In genomic region chr17:71203953-71204352, GRCh38 we compare ENCODE assay signal across 15 cellular contexts.
DNase-seq lines count a peak whose midpoint lies in the region; FAIRE-seq and TF ChIP-seq lines count a peak whose summit lies in the region.
"Had no signal": no experiment of that assay in that cellular context is flagged by ENCODE, and none has a peak within 500 bp of the region (broad histone marks: within the 10 kb centered on the region; RNA-seq: fewer than 3 reads in every experiment).

No MANE protein-coding gene starts in this region.

- dilution Hi-C loops in mammary epithelial cell (cut with HindIII; ENCODE audit: low sequenced_read_pairs): no loop called here

- H3K36me3 ChIP-seq in mammary epithelial cell (ENCODE audit: insufficient read depth, low read length) (no peaks in the 10 kb centered on the region), HAP-1 (replicated peaks) (no peaks in the 10 kb centered on the region)
- H3K36me3 ChIP-seq: Peyer's patch had no signal

- no peak for FAIRE-seq in GM19239 (lab: Jason Lieb, UNC)
- FAIRE-seq: HepG2 had no signal

- no peak overlapping the region for H3K9ac ChIP-seq in mammary epithelial cell (ENCODE audit: insufficient read depth, low read length)

- H3K4me1 ChIP-seq in mammary epithelial cell (ENCODE audit: insufficient read depth, low read length) (peaks cover 14% of the 10 kb centered on the region), HAP-1 (no peaks in the 10 kb centered on the region)
- H3K4me1 ChIP-seq: Peyer's patch had no signal

- WGBS in mammary epithelial cell (ENCODE audit: low coverage, missing lambda C conversion rate): no CpG with 5 or more reads among the region's 1 CpG

- H4K20me1 ChIP-seq in mammary epithelial cell (ENCODE audit: insufficient read depth, low read length): no peaks in the 10 kb centered on the region

- H3K79me2 ChIP-seq in mammary epithelial cell (ENCODE audit: insufficient read depth, low read length): no peaks in the 10 kb centered on the region

- H2AFZ ChIP-seq in mammary epithelial cell (ENCODE audit: low read depth, low read length): no peak overlapping the region

- no peaks in the 10 kb centered on the region for H3K27me3 ChIP-seq in mammary epithelial cell (ENCODE audit: insufficient read depth, low read length)
- H3K27me3 ChIP-seq in HAP-1 (ENCODE audit: low read depth): no peaks in the 10 kb centered on the region
- H3K27me3 ChIP-seq: Peyer's patch had no signal

- no peak for TF ChIP-seq CTCF in mammary epithelial cell (conservative IDR thresholded peaks at IDR 0.05 in 1 of 2, IDR thresholded peaks at IDR 0.05 in 1 of 2; ENCODE audit: extremely low read depth in 1 of 2, insufficient read depth in 1 of 2, low read depth in 1 of 2, low read length in 2 of 2)

- no peak overlapping the region for H3K4me2 ChIP-seq in mammary epithelial cell (ENCODE audit: insufficient read depth, low read depth, low read length)

- peak; percentile 38 for DNase-seq in EL
- DNase-seq in LHCN-M2 (ENCODE audit: low read depth): peak; percentile 25
- DNase-seq in mammary epithelial cell: peak; percentile 26
- DNase-seq in kidney tubule cell (ENCODE audit: low spot score): peak; percentile 16
- no peak for DNase-seq in H4 (ENCODE audit: low spot score)
- DNase-seq in GM19239 (ENCODE audit: insufficient read length, low spot score): no peak
- no peak for DNase-seq in HAP-1 (ENCODE audit: low spot score in 2 of 2)
- DNase-seq: COR-L47, DMS153, NCI-H1105, NCI-H1694, NCI-H524, Peyer's patch, SHP77 had no signal

- H3K27ac ChIP-seq in mammary epithelial cell (ENCODE audit: insufficient read depth, low read depth, low read length): no peak overlapping the region
- H3K27ac ChIP-seq: Peyer's patch had no signal

- CTCF ChIA-PET in mammary epithelial cell (lab: Charles Lee; ENCODE audit: low non-redundant PET): no interaction called here

- in situ Hi-C loops in mammary epithelial cell (cut with MboI; ENCODE audit: low sequenced_read_pairs in 2 of 2) (loop anchor here in 1 of 2 donors (25.0 kb wide), 1 partner anchor 208 kb away; no protein-coding TSS in a partner anchor), HAP-1 (cut with MboI; ENCODE audit: low sequenced_read_pairs) (no loop called here)

- no TSS peak for BruUV-seq in mammary epithelial cell (replicated peaks; lab: Mats Ljungman, UMichigan)

- no peak overlapping the region for H3K4me3 ChIP-seq in mammary epithelial cell (replicated peaks in 1 of 3; ENCODE audit: insufficient read depth in 1 of 3, low read depth in 2 of 3, low read length in 3 of 3)
- H3K4me3 ChIP-seq in HAP-1: no peak overlapping the region
- H3K4me3 ChIP-seq: Peyer's patch had no signal

- H3K9me3 ChIP-seq in mammary epithelial cell (replicated peaks; ENCODE audit: insufficient read depth, low read length) (no peaks in the 10 kb centered on the region), HAP-1 (no peaks in the 10 kb centered on the region; the same call in 1 of the 2 replicates)
- H3K9me3 ChIP-seq: Peyer's patch had no signal

- intact Hi-C loops in mammary epithelial cell (cut with micrococcal nuclease): no loop called here

Comparison
In these comparisons a context has a peak if more than half of its experiments do, and no peak if none do; other contexts are left out.
1. DNase-seq: peak in EL (single experiment), LHCN-M2 (single experiment), mammary epithelial cell (single experiment) and kidney tubule cell (single experiment); none in H4 (single experiment), GM19239 (single experiment) and HAP-1 (0 of 2).